ENCODE assay signal across 29 cellular contexts in the genomic region with DNA sequence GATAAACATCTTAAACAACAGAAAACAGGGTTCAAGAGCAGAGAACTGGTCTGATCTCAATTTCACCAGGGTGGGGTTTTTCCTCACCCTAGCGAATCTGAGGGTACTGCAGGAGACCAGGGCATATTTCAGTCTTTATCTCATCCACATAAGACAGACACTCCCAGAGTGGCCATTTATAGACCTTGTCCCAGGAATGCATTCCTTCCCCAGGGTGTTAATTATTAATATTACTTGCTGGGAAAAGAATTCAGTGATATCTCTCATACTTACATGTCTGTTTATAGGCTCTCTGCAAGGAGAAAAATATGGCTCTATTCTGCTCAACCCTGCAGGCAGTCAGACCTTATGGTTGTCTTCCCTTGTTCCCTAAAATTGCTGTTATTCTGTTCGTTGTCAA.
"Had no signal": no experiment of that assay in that cellular context is flagged by ENCODE, and none has a peak within 500 bp of the region (broad histone marks: within the 10 kb centered on the region; RNA-seq: fewer than 3 reads in every experiment).

No MANE protein-coding gene starts in this region.

- H3K27ac ChIP-seq: brain microvascular endothelial cell, esophagus muscularis mucosa, foreskin keratinocyte, gastrocnemius medialis, heart right ventricle, WERI-Rb-1 had no signal

- H3K4me1 Mint-ChIP-seq: activated B cell treated with CpG ODN at 0.5 μM for 24 hours; activated T-helper 17 cell treated with anti-CD3 and anti-CD28 coated beads, Interleukin-2, amount 50 U/mL, for 72 hours had no signal

- H3K9me3 ChIP-seq: gastrocnemius medialis had no signal

- DNase-seq: activated B cell treated with CpG ODN at 0.5 μM for 24 hours; activated CD4-positive, alpha-beta T cell treated with anti-CD3 and anti-CD28 coated beads for 48 hours; activated CD4-positive, alpha-beta T cell treated with anti-CD3 and anti-CD28 coated beads, Interleukin-2, amount 50 U/mL, for 1 hour; activated CD4-positive, alpha-beta T cell treated with anti-CD3 and anti-CD28 coated beads, Interleukin-2, amount 50 U/mL, for 48 hours; activated CD8-positive, alpha-beta memory T cell treated with anti-CD3 and anti-CD28 coated beads for 24 hours; activated CD8-positive, alpha-beta T cell treated with anti-CD3 and anti-CD28 coated beads for 36 hours; activated effector memory CD4-positive, alpha-beta T cell treated with Interleukin-2 at 50 U/mL for 16 hours; activated gamma-delta T cell treated with Interleukin-2 at 50 U/mL for 16 hours; activated naive CD4-positive, alpha-beta T cell treated with anti-CD3 and anti-CD28 coated beads, Interleukin-2, amount 50 U/mL, for 16 hours; activated naive CD4-positive, alpha-beta T cell treated with Interleukin-2 at 50 U/mL for 16 hours; activated T-cell treated with anti-CD3 and anti-CD28 coated beads, Interleukin-2, amount 50 U/mL, for 4 hours; amniotic stem cell; anterior cingulate cortex; brain microvascular endothelial cell; cortex of kidney; dermis blood vessel endothelial cell; effector CD4-positive, alpha-beta T cell; effector memory CD8-positive, alpha-beta T cell; erythroblast; foreskin keratinocyte; gastrocnemius medialis; heart right ventricle; T1000; WERI-Rb-1 had no signal

- H3K4me3 ChIP-seq: esophagus muscularis mucosa, gastrocnemius medialis, heart right ventricle had no signal

- ATAC-seq: activated CD4-positive, CD25-positive, alpha-beta regulatory T cell treated with anti-CD3 and anti-CD28 coated beads, Interleukin-2, amount 50 U/mL, for 24 hours; activated CD8-positive, alpha-beta T cell treated with anti-CD3 and anti-CD28 coated beads for 36 hours; activated T-cell treated with anti-CD3 and anti-CD28 coated beads, Interleukin-2, amount 50 U/mL, for 4 hours; activated T-helper 17 cell treated with anti-CD3 and anti-CD28 coated beads, Interleukin-2, amount 50 U/mL, for 72 hours; effector memory CD8-positive, alpha-beta T cell; foreskin keratinocyte; gastrocnemius medialis; heart right ventricle had no signal

- H3K27ac Mint-ChIP-seq: activated B cell treated with CpG ODN at 0.5 μM for 24 hours; activated CD8-positive, alpha-beta T cell treated with anti-CD3 and anti-CD28 coated beads for 36 hours; activated naive CD8-positive, alpha-beta T cell; activated T-helper 17 cell treated with anti-CD3 and anti-CD28 coated beads, Interleukin-2, amount 50 U/mL, for 72 hours; effector memory CD8-positive, alpha-beta T cell; T-helper 1 cell treated with Interleukin-12 subunit alpha and Interleukin-12 subunit beta and Interleukin-4 antibody, amounts not matched to agents 30 μg/mL and 1 μg/mL, for 36 hours had no signal

- H3K4me3 Mint-ChIP-seq: activated B cell treated with CpG ODN at 0.5 μM for 24 hours; activated CD8-positive, alpha-beta T cell treated with anti-CD3 and anti-CD28 coated beads for 36 hours; activated naive CD8-positive, alpha-beta T cell; activated T-cell treated with anti-CD3 and anti-CD28 coated beads, Interleukin-2, amount 50 U/mL, for 4 hours; activated T-helper 17 cell treated with anti-CD3 and anti-CD28 coated beads, Interleukin-2, amount 50 U/mL, for 72 hours; effector memory CD8-positive, alpha-beta T cell; T-helper 1 cell treated with Interleukin-12 subunit alpha and Interleukin-12 subunit beta and Interleukin-4 antibody, amounts not matched to agents 30 μg/mL and 1 μg/mL, for 36 hours had no signal

- H3K4me1 ChIP-seq: esophagus muscularis mucosa, foreskin keratinocyte, gastrocnemius medialis, heart right ventricle had no signal

- H3K27me3 Mint-ChIP-seq: activated B cell treated with CpG ODN at 0.5 μM for 24 hours; activated CD8-positive, alpha-beta T cell treated with anti-CD3 and anti-CD28 coated beads for 36 hours; activated naive CD8-positive, alpha-beta T cell; activated T-helper 17 cell treated with anti-CD3 and anti-CD28 coated beads, Interleukin-2, amount 50 U/mL, for 72 hours; effector memory CD8-positive, alpha-beta T cell had no signal

- H3K36me3 ChIP-seq: brain microvascular endothelial cell, esophagus muscularis mucosa, gastrocnemius medialis, WERI-Rb-1 had no signal

- H3K27me3 ChIP-seq: brain microvascular endothelial cell, esophagus muscularis mucosa, foreskin keratinocyte, gastrocnemius medialis, heart right ventricle had no signal
